9 cellular contexts compared by ENCODE assay signal in genomic region chr16:75266738-75267630, GRCh38. TPM values are rescaled to one million over a fixed set of nuclear protein-coding genes. Genes with fewer than 3 reads are reported as not detected.
DNase-seq lines count a peak whose midpoint lies in the region; ATAC-seq and TF ChIP-seq lines count a peak whose summit lies in the region.
"Had no signal": no experiment of that assay in that cellular context is flagged by ENCODE, and none has a peak within 500 bp of the region (broad histone marks: within the 10 kb centered on the region; RNA-seq: fewer than 3 reads in every experiment).

No MANE protein-coding gene starts in this region.

- H3K4me3 Mint-ChIP-seq in CD4-positive, alpha-beta T cell = peak overlapping the region; percentile 80
- H3K4me3 Mint-ChIP-seq in endothelial cell (ENCODE audit: unreplicated experiment) = peak overlapping the region; percentile 92

- peaks cover 52% of the 10 kb centered on the region for H3K27me3 ChIP-seq in CD4-positive, alpha-beta T cell (ENCODE audit: control insufficient read depth, insufficient read depth, low read length)
- no peaks in the 10 kb centered on the region for H3K27me3 ChIP-seq in osteoblast (ENCODE audit: insufficient read depth, low read length)

- no peaks in the 10 kb centered on the region for H3K36me3 Mint-ChIP-seq in CD4-positive, alpha-beta T cell (ENCODE audit: low read depth)
- H3K36me3 Mint-ChIP-seq in endothelial cell (ENCODE audit: low read depth, unreplicated experiment) = peaks cover 11% of the 10 kb centered on the region

- H3K9me3 Mint-ChIP-seq in CD4-positive, alpha-beta T cell = no peaks in the 10 kb centered on the region
- no peaks in the 10 kb centered on the region for H3K9me3 Mint-ChIP-seq in endothelial cell (ENCODE audit: unreplicated experiment)

- peaks cover 5% of the 10 kb centered on the region for H3K36me3 ChIP-seq in osteoblast (ENCODE audit: insufficient read depth, low read length)

- H3K4me1 ChIP-seq in osteoblast (ENCODE audit: insufficient read depth, low read length) = peaks cover 35% of the 10 kb centered on the region

- no peak overlapping the region for H3K4me3 ChIP-seq in osteoblast (ENCODE audit: insufficient read depth, low read length)

- CTCF ChIA-PET in CD4-positive, alpha-beta T cell (lab: Charles Lee) = no interaction called here

- H3K4me1 Mint-ChIP-seq in CD4-positive, alpha-beta T cell (ENCODE audit: low read depth) = no peaks in the 10 kb centered on the region
- H3K4me1 Mint-ChIP-seq in endothelial cell (ENCODE audit: unreplicated experiment) = peaks cover 35% of the 10 kb centered on the region

- POLR2A ChIA-PET in CD4-positive, alpha-beta T cell (lab: Charles Lee) = no interaction called here

- intact Hi-C loops in CD4-positive, alpha-beta T cell (cut with DNase I, micrococcal nuclease) = no loop called here

- H3K9me3 ChIP-seq in CD4-positive, alpha-beta T cell (ENCODE audit: control insufficient read depth, low read length) = no peaks in the 10 kb centered on the region
- no peaks in the 10 kb centered on the region for H3K9me3 ChIP-seq in osteoblast (ENCODE audit: low read depth, low read length)

- H4K20me1 ChIP-seq in osteoblast (ENCODE audit: insufficient read depth, low read length) = peaks cover 29% of the 10 kb centered on the region

- peaks cover 44% of the 10 kb centered on the region for H3K79me2 ChIP-seq in osteoblast (ENCODE audit: insufficient read depth, low read length)

- H3K4me2 ChIP-seq in osteoblast (ENCODE audit: insufficient read depth, low read length) = peak overlapping the region; percentile 87

- no peak for ATAC-seq in CD4-positive, alpha-beta T cell (ENCODE audit: poor library complexity)
- ATAC-seq in HG03280 (IDR thresholded peaks at IDR 0.05; ENCODE audit: unreplicated experiment) = no peak

- H3K27ac ChIP-seq in CD4-positive, alpha-beta T cell (ENCODE audit: low read depth, low read length) = no peak overlapping the region
- no peak overlapping the region for H3K27ac ChIP-seq in osteoblast (ENCODE audit: low read depth, low read length)

- TF ChIP-seq CTCF in CD4-positive, alpha-beta T cell (IDR thresholded peaks at IDR 0.05) = no peak
- TF ChIP-seq CTCF in endothelial cell (IDR thresholded peaks at IDR 0.05; ENCODE audit: unreplicated experiment) = no peak
- TF ChIP-seq CTCF in osteoblast (IDR thresholded peaks at IDR 0.05; ENCODE audit: extremely low read depth, low read depth, low read length) = no peak

- no peak overlapping the region for H3K27ac Mint-ChIP-seq in CD4-positive, alpha-beta T cell
- H3K27ac Mint-ChIP-seq in endothelial cell (ENCODE audit: unreplicated experiment) = peak overlapping the region; percentile 96

- no peak for DNase-seq in CD4-positive, alpha-beta T cell
- peak; percentile 23 for DNase-seq in NCI-H69 (lab: John Stamatoyannopoulos, UW)
- DNase-seq in endothelial cell (ENCODE audit: low spot score) = no peak
- DNase-seq in osteoblast (ENCODE audit: insufficient read length, low spot score, missing footprints) = peak; percentile 81
- no peak for DNase-seq in AG08395 (ENCODE audit: low spot score)
- no peak for DNase-seq in AG08396 (ENCODE audit: low spot score)
- DNase-seq in KG1 (lab: John Stamatoyannopoulos, UW) = no peak

- H3K27me3 Mint-ChIP-seq in CD4-positive, alpha-beta T cell = peaks cover 48% of the 10 kb centered on the region
- H3K27me3 Mint-ChIP-seq in endothelial cell (ENCODE audit: unreplicated experiment) = peaks cover 17% of the 10 kb centered on the region

- H2AFZ ChIP-seq in osteoblast (ENCODE audit: low read length) = no peak overlapping the region

RNA-seq across cellular contexts. Expression of gene BCAR1, which starts 15.6 kb away (rescaled TPM):
- under 1 TPM; 0.08 to 0.17 TPM for total RNA-seq in CD4-positive, alpha-beta T cell
- 182 TPM for total RNA-seq in endothelial cell (ENCODE audit: unreplicated experiment)
- 66.9 and 75.3 TPM in 2 replicates for total RNA-seq in osteoblast

RNA-seq across cellular contexts. Expression of gene CTRB1, which starts 48.2 kb away (rescaled TPM):
- total RNA-seq in CD4-positive, alpha-beta T cell = not detected
- total RNA-seq in endothelial cell (ENCODE audit: unreplicated experiment) = not detected
- total RNA-seq in osteoblast = not detected in 2 replicates
- total RNA-seq: endothelial cell of umbilical vein had no signal

Comparison
In these comparisons a context has a peak if more than half of its experiments do, and no peak if none do; other contexts are left out.
1. DNase-seq: peak in NCI-H69 (single experiment) and osteoblast (single experiment); none in CD4-positive, alpha-beta T cell (0 of 10), endothelial cell (single experiment), AG08395 (single experiment), AG08396 (single experiment) and KG1 (single experiment).
2. RNA of gene BCAR1, which starts 15.6 kb away (total RNA-seq): 182 TPM in endothelial cell (single experiment) and 66.9 to 75.3 TPM in osteoblast; 0.08 to 0.17 TPM in CD4-positive, alpha-beta T cell; every median in the first group is over 10 times any median in the second.